ENCODE assay signal across 1 cellular context in the genomic region with DNA sequence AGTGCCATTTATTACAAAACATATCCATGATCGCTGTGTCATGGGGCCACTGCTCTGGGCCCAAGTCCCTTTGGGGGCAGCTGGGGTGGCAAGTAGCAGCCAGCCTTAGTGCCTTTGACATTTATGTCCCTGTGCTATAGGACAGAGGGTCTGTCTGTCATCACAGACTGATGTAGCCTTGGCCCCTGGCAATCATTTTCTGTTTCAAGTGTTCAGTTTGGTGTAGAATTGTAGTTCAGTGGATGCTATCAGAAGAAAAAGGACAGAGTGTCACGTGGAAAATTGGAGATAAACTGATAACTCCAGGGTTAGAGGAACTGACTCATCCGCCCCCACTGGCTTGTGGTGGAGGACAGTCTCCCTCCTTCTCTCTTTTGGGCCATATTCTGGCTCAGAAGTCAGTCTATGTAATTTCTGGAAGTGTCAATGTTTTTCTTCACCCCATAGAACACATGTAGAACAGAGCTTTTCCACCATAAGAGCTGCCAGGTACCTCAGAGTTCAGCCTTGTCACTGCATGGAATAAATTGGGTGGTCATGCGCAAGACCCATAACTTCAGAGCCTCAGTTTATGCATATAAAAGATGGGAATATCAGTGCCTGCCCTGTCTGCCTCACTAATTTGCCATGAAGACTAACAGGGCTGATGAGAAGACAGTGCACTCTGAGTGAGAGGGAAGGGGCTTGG.
TF ChIP-seq lines count a peak whose summit lies in the region.

No MANE protein-coding gene starts in this region.

TF ChIP-seq in K562, 482 proteins besides CTCF, POLR2A, EP300 and RAD21 (continues in another document):
- TF ChIP-seq MEIS2 (IDR thresholded peaks at IDR 0.05; ENCODE audit: partially characterized antibody) (peak; percentile 85), SOX6 (IDR thresholded peaks at IDR 0.05) (peak; percentile 89), PBX2 (CRISPR knock-in tag; IDR thresholded peaks at IDR 0.05; ENCODE audit: low read depth) (no peak), PBX2 (tag; conservative IDR thresholded peaks at IDR 0.05; ENCODE audit: low read depth) (peak; percentile 61), NELFE (IDR thresholded peaks at IDR 0.05; ENCODE audit: insufficient read depth, insufficient read length) (no peak), MAFG (tag; conservative IDR thresholded peaks at IDR 0.05) (peak; percentile 3; the same call in 1 of the 2 replicates), CBX2 (IDR thresholded peaks at IDR 0.05; ENCODE audit: insufficient read depth, low read length, poor library complexity, severe bottlenecking) (no peak), TAL1 (IDR thresholded peaks at IDR 0.05) (peak; percentile 38; the same call in 1 of the 2 replicates), LEF1 (IDR thresholded peaks at IDR 0.05) (peak; percentile 82), NR2C2 (CRISPR knock-in tag; IDR thresholded peaks at IDR 0.05) (no peak), NR2C2 (tag; IDR thresholded peaks at IDR 0.05) (peak; percentile 63), SP2 (IDR thresholded peaks at IDR 0.05; ENCODE audit: extremely low read depth, low read depth, low read length, poor library complexity, severe bottlenecking) (no peak), ELF4 (CRISPR knock-in tag; IDR thresholded peaks at IDR 0.05) (0 out of 2 replicates have a peak, but pooled peaks have one; percentile 38), ZEB2 (IDR thresholded peaks at IDR 0.05) (peak; percentile 59; the same call in 1 of the 2 replicates), CC2D1A (IDR thresholded peaks at IDR 0.05) (peak; percentile 18; the same call in 1 of the 2 replicates), BRD9 (IDR thresholded peaks at IDR 0.05; ENCODE audit: low read depth, partially characterized antibody) (peak; percentile 41), ARID4B (CRISPR knock-in tag; IDR thresholded peaks at IDR 0.05) (0 out of 2 replicates have a peak, but pooled peaks have one; percentile 26), TEAD4 (IDR thresholded peaks at IDR 0.05; ENCODE audit: low read length) (peak; percentile 70), TEAD4 (CRISPR knock-in tag; IDR thresholded peaks at IDR 0.05; ENCODE audit: borderline replicate concordance) (no peak), MBD2 (IDR thresholded peaks at IDR 0.05; ENCODE audit: borderline replicate concordance, low read depth) (0 out of 2 replicates have a peak, but pooled peaks have one; percentile 35), MAZ (CRISPR knock-in tag; conservative IDR thresholded peaks at IDR 0.05 in 1 of 2, IDR thresholded peaks at IDR 0.05 in 1 of 2) (peak; percentile 37 to 73; a peak in 2 of 4 replicates), DMBX1 (CRISPR knock-in tag; IDR thresholded peaks at IDR 0.05; ENCODE audit: borderline replicate concordance) (peak; percentile 49), NRF1 (conservative IDR thresholded peaks at IDR 0.05 in 1 of 2, IDR thresholded peaks at IDR 0.05 in 1 of 2) (peak in 1 of 2 experiments; percentile 15; a peak in 2 of 4 replicates), NFRKB (IDR thresholded peaks at IDR 0.05; ENCODE audit: low read depth) (0 out of 2 replicates have a peak, but pooled peaks have one; percentile 45), ETV1 (tag; conservative IDR thresholded peaks at IDR 0.05; ENCODE audit: low read depth) (peak; percentile 86), CBFA2T2 (conservative IDR thresholded peaks at IDR 0.05) (peak; percentile 73), ATF1 (CRISPR knock-in tag; IDR thresholded peaks at IDR 0.05) (no peak), ATF1 (tag; IDR thresholded peaks at IDR 0.05) (peak; percentile 55), RAD51 (IDR thresholded peaks at IDR 0.05; ENCODE audit: borderline replicate concordance, low read depth) (peak; percentile 91), MYC (IDR thresholded peaks at IDR 0.05; ENCODE audit: low read depth, low read length) (peak; percentile 80), MYC (CRISPR knock-in tag; IDR thresholded peaks at IDR 0.05; ENCODE audit: borderline replicate concordance, low read depth) (no peak), RBM14 (IDR thresholded peaks at IDR 0.05; ENCODE audit: borderline replicate concordance, insufficient read depth, low read depth, low read length) (no peak), ZNF184 (CRISPR knock-in tag; IDR thresholded peaks at IDR 0.05) (no peak), GATAD2A (IDR thresholded peaks at IDR 0.05) (peak; percentile 76; the same call in 1 of the 2 replicates), TFAP4 (CRISPR knock-in tag; IDR thresholded peaks at IDR 0.05; ENCODE audit: borderline replicate concordance) (no peak; the same call in 1 of the 2 replicates), KDM1A (IDR thresholded peaks at IDR 0.05) (peak; percentile 72 to 77; a peak in 3 of 4 replicates), ARID3B (CRISPR knock-in tag; IDR thresholded peaks at IDR 0.05; ENCODE audit: borderline replicate concordance) (0 out of 2 replicates have a peak, but pooled peaks have one; percentile 24), RFX1 (IDR thresholded peaks at IDR 0.05) (no peak), NEUROD1 (IDR thresholded peaks at IDR 0.05; ENCODE audit: borderline replicate concordance, low read depth, low read length, partially characterized antibody) (peak; percentile 59), SMARCA4 (IDR thresholded peaks at IDR 0.05) (peak; percentile 98), PKNOX1 (IDR thresholded peaks at IDR 0.05) (peak; percentile 95), HOXB6 (CRISPR knock-in tag; IDR thresholded peaks at IDR 0.05; ENCODE audit: borderline replicate concordance) (no peak), POLR3A (IDR thresholded peaks at IDR 0.05; ENCODE audit: borderline replicate concordance, extremely low read depth, insufficient read depth, insufficient read length) (no peak), ELF2 (CRISPR knock-in tag; IDR thresholded peaks at IDR 0.05) (no peak), HDAC1 (IDR thresholded peaks at IDR 0.05) (peak in 1 of 2 experiments; percentile 77; a peak in 1 of 4 replicates), TOE1 (IDR thresholded peaks at IDR 0.05; ENCODE audit: borderline replicate concordance) (peak; percentile 85), TOE1 (CRISPR knock-in tag; IDR thresholded peaks at IDR 0.05; ENCODE audit: borderline replicate concordance, low read depth) (no peak), ZNF311 (CRISPR knock-in tag; IDR thresholded peaks at IDR 0.05) (0 out of 2 replicates have a peak, but pooled peaks have one; percentile 34)
- TF ChIP-seq, protein P1, sequence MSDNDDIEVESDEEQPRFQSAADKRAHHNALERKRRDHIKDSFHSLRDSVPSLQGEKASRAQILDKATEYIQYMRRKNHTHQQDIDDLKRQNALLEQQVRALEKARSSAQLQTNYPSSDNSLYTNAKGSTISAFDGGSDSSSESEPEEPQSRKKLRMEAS (CRISPR knock-in tag; IDR thresholded peaks at IDR 0.05), result peak; percentile 31; the same call in 1 of the 2 replicates
- TF ChIP-seq, protein P2, sequence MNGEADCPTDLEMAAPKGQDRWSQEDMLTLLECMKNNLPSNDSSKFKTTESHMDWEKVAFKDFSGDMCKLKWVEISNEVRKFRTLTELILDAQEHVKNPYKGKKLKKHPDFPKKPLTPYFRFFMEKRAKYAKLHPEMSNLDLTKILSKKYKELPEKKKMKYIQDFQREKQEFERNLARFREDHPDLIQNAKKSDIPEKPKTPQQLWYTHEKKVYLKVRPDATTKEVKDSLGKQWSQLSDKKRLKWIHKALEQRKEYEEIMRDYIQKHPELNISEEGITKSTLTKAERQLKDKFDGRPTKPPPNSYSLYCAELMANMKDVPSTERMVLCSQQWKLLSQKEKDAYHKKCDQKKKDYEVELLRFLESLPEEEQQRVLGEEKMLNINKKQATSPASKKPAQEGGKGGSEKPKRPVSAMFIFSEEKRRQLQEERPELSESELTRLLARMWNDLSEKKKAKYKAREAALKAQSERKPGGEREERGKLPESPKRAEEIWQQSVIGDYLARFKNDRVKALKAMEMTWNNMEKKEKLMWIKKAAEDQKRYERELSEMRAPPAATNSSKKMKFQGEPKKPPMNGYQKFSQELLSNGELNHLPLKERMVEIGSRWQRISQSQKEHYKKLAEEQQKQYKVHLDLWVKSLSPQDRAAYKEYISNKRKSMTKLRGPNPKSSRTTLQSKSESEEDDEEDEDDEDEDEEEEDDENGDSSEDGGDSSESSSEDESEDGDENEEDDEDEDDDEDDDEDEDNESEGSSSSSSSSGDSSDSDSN (IDR thresholded peaks at IDR 0.05; ENCODE audit: borderline replicate concordance in 1 of 2, low read depth in 2 of 2, low read length in 2 of 2), result no peak
